In the genomic region with DNA sequence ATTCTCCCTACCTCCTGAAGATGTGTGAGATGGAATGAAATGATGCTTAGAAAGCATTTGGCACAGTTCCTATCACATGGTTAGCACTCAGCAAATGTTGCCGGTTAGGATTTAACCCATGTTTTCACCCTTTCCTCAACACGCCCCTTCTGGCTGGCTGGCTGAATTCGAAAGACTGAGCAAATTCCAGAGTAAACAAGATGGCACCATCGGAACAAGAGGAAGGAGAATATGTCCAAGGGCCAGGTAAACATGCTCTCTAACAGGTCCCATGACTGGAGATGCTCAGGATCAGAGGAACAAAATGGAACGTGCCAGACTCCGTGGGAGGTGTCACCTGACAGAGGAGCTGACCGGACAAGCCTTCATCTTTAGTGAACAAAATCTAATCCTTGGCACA, we compare ENCODE assay signal across 15 cellular contexts.
A peak's percentile ranks its signal among the peaks of the same experiment; 100 is the strongest.
DNase-seq lines count a peak whose midpoint lies in the region; ATAC-seq and TF ChIP-seq lines count a peak whose summit lies in the region.
"Had no signal": no experiment of that assay in that cellular context is flagged by ENCODE, and none has a peak within 500 bp of the region (broad histone marks: within the 10 kb centered on the region; RNA-seq: fewer than 3 reads in every experiment).

No MANE protein-coding gene starts in this region.

- H3K27me3 Mint-ChIP-seq in activated naive CD4-positive, alpha-beta T cell treated with anti-CD3 and anti-CD28 coated beads, Interleukin-2, amount 10 ng/mL, durations not matched to agents 7 days and 5 days = no peaks in the 10 kb centered on the region
- H3K27me3 Mint-ChIP-seq in activated T-helper 17 cell treated with anti-CD3 and anti-CD28 coated beads, Interleukin-2, amount 50 U/mL, for 72 hours = no peaks in the 10 kb centered on the region
- H3K27me3 Mint-ChIP-seq in type B pancreatic cell = peaks cover 8% of the 10 kb centered on the region

- peaks cover 47% of the 10 kb centered on the region for H3K4me1 Mint-ChIP-seq in activated naive CD4-positive, alpha-beta T cell treated with anti-CD3 and anti-CD28 coated beads, Interleukin-2, amount 10 ng/mL, durations not matched to agents 7 days and 5 days
- peaks cover 54% of the 10 kb centered on the region for H3K4me1 Mint-ChIP-seq in activated T-helper 17 cell treated with anti-CD3 and anti-CD28 coated beads, Interleukin-2, amount 50 U/mL, for 72 hours
- peaks cover 7% of the 10 kb centered on the region for H3K4me1 Mint-ChIP-seq in type B pancreatic cell (ENCODE audit: unreplicated experiment)

- no peak overlapping the region for H3K27ac ChIP-seq in iPS-18a (ENCODE audit: low read length)
- H3K27ac ChIP-seq in right cardiac atrium (ENCODE audit: low read length) = no peak overlapping the region
- H3K27ac ChIP-seq: epithelial cell of prostate, skin epidermis, upper lobe of right lung had no signal

- no peaks in the 10 kb centered on the region for H3K27me3 ChIP-seq in iPS-18a (ENCODE audit: control insufficient read depth, insufficient read depth, low read length)
- no peaks in the 10 kb centered on the region for H3K27me3 ChIP-seq in right cardiac atrium (ENCODE audit: control insufficient read depth, insufficient read depth)
- H3K27me3 ChIP-seq: upper lobe of right lung had no signal

- H3K36me3 Mint-ChIP-seq in activated naive CD4-positive, alpha-beta T cell treated with anti-CD3 and anti-CD28 coated beads, Interleukin-2, amount 10 ng/mL, durations not matched to agents 7 days and 5 days = peaks cover 22% of the 10 kb centered on the region
- peaks cover 11% of the 10 kb centered on the region for H3K36me3 Mint-ChIP-seq in activated T-helper 17 cell treated with anti-CD3 and anti-CD28 coated beads, Interleukin-2, amount 50 U/mL, for 72 hours (ENCODE audit: low read depth)
- no peaks in the 10 kb centered on the region for H3K36me3 Mint-ChIP-seq in type B pancreatic cell

- H3K4me1 ChIP-seq in iPS-18a (ENCODE audit: control insufficient read depth, low read depth, low read length) (no peaks in the 10 kb centered on the region), right cardiac atrium (ENCODE audit: control insufficient read depth, insufficient read depth, low read length) (peaks cover 10% of the 10 kb centered on the region)

- H3K4me3 Mint-ChIP-seq in activated naive CD4-positive, alpha-beta T cell treated with anti-CD3 and anti-CD28 coated beads, Interleukin-2, amount 10 ng/mL, durations not matched to agents 7 days and 5 days = no peak overlapping the region
- no peak overlapping the region for H3K4me3 Mint-ChIP-seq in activated T-helper 17 cell treated with anti-CD3 and anti-CD28 coated beads, Interleukin-2, amount 50 U/mL, for 72 hours
- peak overlapping the region; percentile 73 for H3K4me3 Mint-ChIP-seq in type B pancreatic cell

- ATAC-seq in activated T-helper 17 cell treated with anti-CD3 and anti-CD28 coated beads, Interleukin-2, amount 50 U/mL, for 72 hours (replicated peaks) = no peak
- ATAC-seq in HG02973 (IDR thresholded peaks at IDR 0.05; ENCODE audit: unreplicated experiment) (no peak), right cardiac atrium (no peak)

- intact Hi-C loops in right cardiac atrium (cut with DNase I) = no loop called here

- no peaks in the 10 kb centered on the region for H3K36me3 ChIP-seq in iPS-18a (ENCODE audit: control insufficient read depth, low read depth, low read length)
- H3K36me3 ChIP-seq: upper lobe of right lung had no signal

- peak overlapping the region; percentile 15 for H3K4me3 ChIP-seq in iPS-18a (ENCODE audit: low read length)
- no peak overlapping the region for H3K4me3 ChIP-seq in right cardiac atrium (ENCODE audit: low read length)
- H3K4me3 ChIP-seq: skin epidermis had no signal

- H3K27ac Mint-ChIP-seq in activated naive CD4-positive, alpha-beta T cell treated with anti-CD3 and anti-CD28 coated beads, Interleukin-2, amount 10 ng/mL, durations not matched to agents 7 days and 5 days = peak overlapping the region; percentile 35
- peak overlapping the region; percentile 90 for H3K27ac Mint-ChIP-seq in activated T-helper 17 cell treated with anti-CD3 and anti-CD28 coated beads, Interleukin-2, amount 50 U/mL, for 72 hours
- H3K27ac Mint-ChIP-seq in type B pancreatic cell = peak overlapping the region; percentile 43

- no peak for DNase-seq in activated naive CD4-positive, alpha-beta T cell treated with anti-CD3 and anti-CD28 coated beads, Interleukin-2, amount 10 ng/mL, durations not matched to agents 7 days and 5 days
- DNase-seq in activated naive CD4-positive, alpha-beta T cell treated with anti-CD3 and anti-CD28 coated beads, Interleukin-2, amount 50 U/mL, for 16 hours = no peak
- DNase-seq in type B pancreatic cell (ENCODE audit: extremely low spot score, unreplicated experiment) (no peak), right cardiac atrium (no peak)
- no peak for DNase-seq in stimulated activated CD8-positive, alpha-beta memory T cell treated with anti-CD3 and anti-CD28 coated beads, Interleukin-4, amount 100 ng/mL, for 48 hours
- DNase-seq: activated CD4-positive, CD25-positive, alpha-beta regulatory T cell treated with anti-CD3 and anti-CD28 coated beads, Interleukin-2, amount 50 U/mL, for 72 hours; cerebellar nuclear complex; NCI-H1092; NK-92 treated with Interleukin-12 subunit alpha and Interleukin-12 subunit beta, amount 100 ng/mL, for 24 hours; upper lobe of right lung had no signal

- no peak for TF ChIP-seq CTCF in type B pancreatic cell (conservative IDR thresholded peaks at IDR 0.05)

- WGBS in right cardiac atrium = 71% methylated on average over 7 of the region's 7 CpGs

- H3K9me3 ChIP-seq in iPS-18a (ENCODE audit: control insufficient read depth, low read depth, low read length) = no peaks in the 10 kb centered on the region
- H3K9me3 ChIP-seq in right cardiac atrium (ENCODE audit: control insufficient read depth, low read length) = no peaks in the 10 kb centered on the region
- H3K9me3 ChIP-seq: upper lobe of right lung had no signal

- H3K9ac ChIP-seq in iPS-18a (ENCODE audit: low read length) = no peak overlapping the region

- CTCF ChIA-PET in activated naive CD4-positive, alpha-beta T cell treated with anti-CD3 and anti-CD28 coated beads, Interleukin-2, amount 10 ng/mL, durations not matched to agents 7 days and 5 days (lab: Charles Lee) = interaction anchor here (6.9 kb wide), 1 partner anchor 50 kb away, joined by 68 read pairs; no protein-coding TSS in a partner anchor

- H3K9me3 Mint-ChIP-seq in activated naive CD4-positive, alpha-beta T cell treated with anti-CD3 and anti-CD28 coated beads, Interleukin-2, amount 10 ng/mL, durations not matched to agents 7 days and 5 days = no peaks in the 10 kb centered on the region
- H3K9me3 Mint-ChIP-seq in activated T-helper 17 cell treated with anti-CD3 and anti-CD28 coated beads, Interleukin-2, amount 50 U/mL, for 72 hours = no peaks in the 10 kb centered on the region
- no peaks in the 10 kb centered on the region for H3K9me3 Mint-ChIP-seq in type B pancreatic cell

Comparison
In these comparisons a context has a peak if more than half of its experiments do, and no peak if none do; other contexts are left out.
1. H3K27ac Mint-ChIP-seq: peak in every context shown above with its lines; median percentile 90 in activated T-helper 17 cell treated with anti-CD3 and anti-CD28 coated beads, Interleukin-2, amount 50 U/mL, for 72 hours; 43 in type B pancreatic cell; 35 in activated naive CD4-positive, alpha-beta T cell treated with anti-CD3 and anti-CD28 coated beads, Interleukin-2, amount 10 ng/mL, durations not matched to agents 7 days and 5 days.